In the genomic region with DNA sequence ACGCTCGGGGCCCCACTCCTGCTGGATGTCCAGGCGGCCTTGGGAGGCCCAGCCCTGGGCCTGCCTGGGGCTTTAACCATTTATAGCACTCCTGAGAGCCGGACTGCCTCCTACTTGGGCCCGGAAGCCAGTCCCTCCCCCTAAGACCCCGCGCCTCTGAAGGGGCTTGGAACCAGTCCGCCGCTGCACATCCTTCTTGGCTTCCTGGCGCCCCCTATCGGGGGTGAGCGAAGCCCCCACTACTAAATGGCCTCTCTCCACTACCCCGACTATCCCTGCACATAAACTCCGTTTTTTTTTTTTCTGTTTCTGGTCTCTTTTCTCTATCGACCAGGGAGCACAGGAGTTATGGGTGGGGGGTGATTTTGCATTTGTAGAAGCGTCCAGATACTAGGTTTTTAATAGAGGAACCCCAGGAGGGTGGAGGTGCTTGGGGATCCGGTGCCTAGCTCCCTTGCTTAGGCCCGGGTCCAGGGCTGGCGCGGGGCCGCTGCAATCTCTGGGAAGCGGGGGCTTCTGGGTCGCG, we compare ENCODE assay signal across 8 cellular contexts. TPM values are rescaled to one million over a fixed set of nuclear protein-coding genes. Genes with fewer than 3 reads are reported as not detected.
DNase-seq lines count a peak whose midpoint lies in the region; ATAC-seq and TF ChIP-seq lines count a peak whose summit lies in the region.

No MANE protein-coding gene starts in this region.

- TF ChIP-seq CTCF in GM10248 (IDR thresholded peaks at IDR 0.05; ENCODE audit: control extremely low read depth, extremely low read depth, low read depth, missing control alignments) (peak; percentile 59), omental fat pad (IDR thresholded peaks at IDR 0.05) (no peak)

- H3K27ac Mint-ChIP-seq in activated naive CD8-positive, alpha-beta T cell treated with anti-CD3 and anti-CD28 coated beads, Interleukin-2, amount 10 ng/mL, durations not matched to agents 7 days and 5 days: peak overlapping the region; percentile 76

- H3K4me1 Mint-ChIP-seq in activated naive CD8-positive, alpha-beta T cell treated with anti-CD3 and anti-CD28 coated beads, Interleukin-2, amount 10 ng/mL, durations not matched to agents 7 days and 5 days: peaks cover 35% of the 10 kb centered on the region

- H3K4me3 ChIP-seq in MG63 (peak overlapping the region; percentile 44), iPS DF 6.9 (ENCODE audit: low read length) (peak overlapping the region; percentile 45; the same call in 1 of the 2 replicates), skin epidermis (peak overlapping the region; percentile 27 to 45 (median 34))

- no peaks in the 10 kb centered on the region for H3K9me3 Mint-ChIP-seq in activated naive CD8-positive, alpha-beta T cell treated with anti-CD3 and anti-CD28 coated beads, Interleukin-2, amount 10 ng/mL, durations not matched to agents 7 days and 5 days

- H3K4me3 Mint-ChIP-seq in activated naive CD8-positive, alpha-beta T cell treated with anti-CD3 and anti-CD28 coated beads, Interleukin-2, amount 10 ng/mL, durations not matched to agents 7 days and 5 days: peak overlapping the region; percentile 88

- POLR2A ChIA-PET in GM10248 (lab: Yijun Ruan, JAX): no interaction called here
- POLR2A ChIA-PET in activated naive CD8-positive, alpha-beta T cell treated with anti-CD3 and anti-CD28 coated beads, Interleukin-2, amount 10 ng/mL, durations not matched to agents 7 days and 5 days (lab: Charles Lee): interaction anchor here (0.9 to 2.8 kb wide), 3 partner anchors 9 to 18 kb away, joined by 5 to 13 read pairs (median 6); a partner anchor contains a TSS

- H3K27ac ChIP-seq in iPS DF 6.9 (ENCODE audit: low read length) (no peak overlapping the region), skin epidermis (peak overlapping the region; percentile 14 to 96 (median 86))

- no CpG with 5 or more reads among the region's 24 CpGs for WGBS in iPS DF 6.9 (ENCODE audit: insufficient coverage, insufficient read length)

- H3K27me3 Mint-ChIP-seq in activated naive CD8-positive, alpha-beta T cell treated with anti-CD3 and anti-CD28 coated beads, Interleukin-2, amount 10 ng/mL, durations not matched to agents 7 days and 5 days: peaks cover 72% of the 10 kb centered on the region

- peaks cover 7% of the 10 kb centered on the region for H3K4me1 ChIP-seq in iPS DF 6.9 (ENCODE audit: control insufficient read depth, insufficient read depth, low read length)

- H3K9me3 ChIP-seq in MG63 (no peaks in the 10 kb centered on the region), iPS DF 6.9 (ENCODE audit: control insufficient read depth, insufficient read depth, low read length) (no peaks in the 10 kb centered on the region)

- CTCF ChIA-PET in GM10248 (lab: Yijun Ruan, JAX): interaction anchor here (0.9 to 5.8 kb wide), 16 partner anchors 9 to 204 kb away, joined by 3 to 34 read pairs (median 4); a partner anchor contains a TSS

- H3K36me3 ChIP-seq in MG63 (no peaks in the 10 kb centered on the region), iPS DF 6.9 (ENCODE audit: control insufficient read depth, insufficient read depth, low read length) (no peaks in the 10 kb centered on the region; the same call in 1 of the 2 replicates)

- DNase-seq in GM10248 (ENCODE audit: extremely low spot score) (no peak), MG63 (no peak), iPS DF 6.9 (ENCODE audit: low read depth, low spot score) (no peak), epidermal melanocyte (ENCODE audit: insufficient read length, low spot score) (no peak), omental fat pad (ENCODE audit: low spot score) (no peak)
- peak; percentile 71 for DNase-seq in activated naive CD8-positive, alpha-beta T cell treated with anti-CD3 and anti-CD28 coated beads, Interleukin-2, amount 10 ng/mL, durations not matched to agents 7 days and 5 days

- H3K36me3 Mint-ChIP-seq in activated naive CD8-positive, alpha-beta T cell treated with anti-CD3 and anti-CD28 coated beads, Interleukin-2, amount 10 ng/mL, durations not matched to agents 7 days and 5 days: peaks cover 12% of the 10 kb centered on the region

- H3K27me3 ChIP-seq in MG63 (no peaks in the 10 kb centered on the region), iPS DF 6.9 (ENCODE audit: control insufficient read depth, insufficient read depth, low read length) (peaks cover 77% of the 10 kb centered on the region)

- no peak for ATAC-seq in activated naive CD8-positive, alpha-beta T cell treated with anti-CD3 and anti-CD28 coated beads, Interleukin-2, amount 10 ng/mL, durations not matched to agents 7 days and 5 days (ENCODE audit: low read depth)
- ATAC-seq in omental fat pad (ENCODE audit: low FRiP score) (no peak), HG03439 (IDR thresholded peaks at IDR 0.05; ENCODE audit: unreplicated experiment) (no peak)

RNA-seq across cellular contexts. Expression of a gene that starts 0.6 kb away (rescaled TPM):
- total RNA-seq in MG63 (2014; rRNA removed; shearing (Covaris generic); ENCODE audit: low replicate concordance): 9.9 and 16.5 TPM in 2 replicates
- 10 to 100 TPM; 17.7 to 18.6 TPM for total RNA-seq in activated naive CD8-positive, alpha-beta T cell treated with anti-CD3 and anti-CD28 coated beads, Interleukin-2, amount 10 ng/mL, durations not matched to agents 7 days and 5 days
- 10 to 100 TPM; 17.1 to 60.4 (median 41.3) TPM for total RNA-seq in omental fat pad

RNA-seq across cellular contexts. Expression of a gene that starts 5.2 kb away (rescaled TPM):
- 3.9 TPM in 1 of 2 replicates, not detected in the other for total RNA-seq in MG63 (2014; rRNA removed; shearing (Covaris generic); ENCODE audit: low replicate concordance)
- total RNA-seq in activated naive CD8-positive, alpha-beta T cell treated with anti-CD3 and anti-CD28 coated beads, Interleukin-2, amount 10 ng/mL, durations not matched to agents 7 days and 5 days: 10 to 100 TPM; 61.5 to 76.8 TPM
- 10 to 100 TPM; 21.2 to 77.2 (median 35.8) TPM for total RNA-seq in omental fat pad

RNA-seq across cellular contexts. Expression of a gene that starts 9.9 kb away (rescaled TPM):
- total RNA-seq in MG63 (2014; rRNA removed; shearing (Covaris generic); ENCODE audit: low replicate concordance): 2.5 and 7.0 TPM in 2 replicates
- 10 to 100 TPM; 34.1 to 41.3 TPM for total RNA-seq in activated naive CD8-positive, alpha-beta T cell treated with anti-CD3 and anti-CD28 coated beads, Interleukin-2, amount 10 ng/mL, durations not matched to agents 7 days and 5 days
- total RNA-seq in omental fat pad: 10 to 100 TPM; 12.8 to 24.7 (median 15.9) TPM

RNA-seq across cellular contexts. Expression of a gene that starts 10.0 kb away (rescaled TPM):
- total RNA-seq in MG63 (2014; rRNA removed; shearing (Covaris generic); ENCODE audit: low replicate concordance): 11.4 and 14.4 TPM in 2 replicates
- 10 to 100 TPM; 77.3 to 81.7 TPM for total RNA-seq in activated naive CD8-positive, alpha-beta T cell treated with anti-CD3 and anti-CD28 coated beads, Interleukin-2, amount 10 ng/mL, durations not matched to agents 7 days and 5 days
- 10 to 100 TPM; 25.3 to 32.5 (median 28.9) TPM for total RNA-seq in omental fat pad

RNA-seq across cellular contexts. Expression of a gene that starts 14.1 kb away (rescaled TPM):
- total RNA-seq in MG63 (2014; rRNA removed; shearing (Covaris generic); ENCODE audit: low replicate concordance): 5.7 and 8.5 TPM in 2 replicates
- 10 to 100 TPM; 57.4 to 59.1 TPM for total RNA-seq in activated naive CD8-positive, alpha-beta T cell treated with anti-CD3 and anti-CD28 coated beads, Interleukin-2, amount 10 ng/mL, durations not matched to agents 7 days and 5 days
- 10 to 100 TPM; 12.6 to 53.4 (median 17.2) TPM for total RNA-seq in omental fat pad
